ENCODE assay signal across 8 cellular contexts in genomic region chr12:57765003-57765697, GRCh38. TPM values are rescaled to one million over a fixed set of nuclear protein-coding genes. Genes with fewer than 3 reads are reported as not detected.
DNase-seq lines count a peak whose midpoint lies in the region; ATAC-seq and TF ChIP-seq lines count a peak whose summit lies in the region.

No MANE protein-coding gene starts in this region.

- H3K4me3 ChIP-seq in CD4-positive, alpha-beta memory T cell (ENCODE audit: low read length in 2 of 2), result peak overlapping the region; percentile 37 to 60
- H3K4me3 ChIP-seq in KMS-11 (IDR thresholded peaks at IDR 0.05; ENCODE audit: insufficient read depth, low read depth, low read length) (no peak overlapping the region), esophagus muscularis mucosa (peak overlapping the region; percentile 41 to 60 (median 46)), neutrophil (ENCODE audit: low read depth in 1 of 2, low read length in 1 of 2) (peak overlapping the region; percentile 26 to 47)

- intact Hi-C loops in CD4-positive, alpha-beta memory T cell (cut with micrococcal nuclease), result loop anchor here (1.0 to 2.0 kb wide), 2 partner anchors 9 to 140 kb away; no protein-coding TSS in a partner anchor
- intact Hi-C loops in esophagus muscularis mucosa (cut with DNase I), result no loop called here

- H3K36me3 ChIP-seq in CD4-positive, alpha-beta memory T cell (ENCODE audit: insufficient read depth, low read length), result no peaks in the 10 kb centered on the region
- H3K36me3 ChIP-seq in KMS-11 (ENCODE audit: insufficient read depth) (no peaks in the 10 kb centered on the region), esophagus muscularis mucosa (peaks cover 0 to 27% (median 19%) of the 10 kb centered on the region in 4 donors), neutrophil (no peaks in the 10 kb centered on the region)

- H2AFZ ChIP-seq in KMS-11 (ENCODE audit: low read depth), result peak overlapping the region; percentile 83

- peak overlapping the region in 6 of 7 donors; percentile 23 to 74 (median 34) for H3K27ac Mint-ChIP-seq in CD4-positive, alpha-beta memory T cell

- peak overlapping the region; percentile 55 for H3K9ac ChIP-seq in KMS-11

- CTCF ChIA-PET in CD4-positive, alpha-beta memory T cell (lab: Charles Lee; ENCODE audit: partially characterized antibody), result interaction anchor here (0.9 to 3.6 kb wide), 11 partner anchors 8 to 141 kb away, joined by 3 to 36 read pairs (median 6); partner anchors contain the start of gene TSFM

- TF ChIP-seq POLR2A in esophagus muscularis mucosa (IDR thresholded peaks at IDR 0.05; ENCODE audit: low read depth), result no peak

- TF ChIP-seq CTCF in KMS-11 (conservative IDR thresholded peaks at IDR 0.05; ENCODE audit: low read depth, low read length) (peak; percentile 59), esophagus muscularis mucosa (IDR thresholded peaks at IDR 0.05) (peak in 1 of 3 experiments; percentile 4), neutrophil (IDR thresholded peaks at IDR 0.05) (no peak)

- H3K4me3 Mint-ChIP-seq in CD4-positive, alpha-beta memory T cell, result peak overlapping the region; percentile 85 to 94 (median 88)

- DNase-seq in CD4-positive, alpha-beta memory T cell, result peak in 4 of 5 donors; percentile 39 to 51 (median 48)
- DNase-seq in activated CD8-positive, alpha-beta memory T cell treated with anti-CD3 and anti-CD28 coated beads for 24 hours, result peak; percentile 84
- no peak for DNase-seq in esophagus muscularis mucosa (ENCODE audit: extremely low spot score)
- DNase-seq in NOMO-1 treated with DMSO at 0.1 percent for 48 hours (lab: John Stamatoyannopoulos, UW; ENCODE audit: unreplicated experiment), result no peak
- no peak for DNase-seq in NCI-H1105 treated with DMSO at 0.1 percent for 48 hours (lab: John Stamatoyannopoulos, UW)

- ATAC-seq in GM19455 (IDR thresholded peaks at IDR 0.05; ENCODE audit: unreplicated experiment), result peak; percentile 62

- H3K27ac ChIP-seq in CD4-positive, alpha-beta memory T cell (ENCODE audit: low read depth, low read length), result peak overlapping the region; percentile 26
- 0 out of 2 replicates have a peak overlapping the region, but pooled peaks have one; percentile 4 for H3K27ac ChIP-seq in KMS-11
- no peak overlapping the region for H3K27ac ChIP-seq in esophagus muscularis mucosa (replicated peaks in 1 of 4)
- no peak overlapping the region for H3K27ac ChIP-seq in neutrophil

- H3K27me3 ChIP-seq in CD4-positive, alpha-beta memory T cell (ENCODE audit: insufficient read depth, low read length), result peaks cover 19% of the 10 kb centered on the region
- H3K27me3 ChIP-seq in KMS-11 (ENCODE audit: insufficient read depth, low read depth) (peaks cover 18% of the 10 kb centered on the region), esophagus muscularis mucosa (peaks cover 0 to 60% (median 36%) of the 10 kb centered on the region in 4 donors), neutrophil (peaks cover 73% of the 10 kb centered on the region)

- H3K4me1 Mint-ChIP-seq in CD4-positive, alpha-beta memory T cell, result peaks cover 8 to 47% (median 23%) of the 10 kb centered on the region in 4 donors

- WGBS in esophagus muscularis mucosa, result 4% methylated on average over 22 of the region's 60 CpGs

- H3K9me3 Mint-ChIP-seq in CD4-positive, alpha-beta memory T cell, result peaks cover 0 to 2% (median 0%) of the 10 kb centered on the region in 8 donors

- H3K4me1 ChIP-seq in CD4-positive, alpha-beta memory T cell (ENCODE audit: insufficient read depth, low read length), result peaks cover 30% of the 10 kb centered on the region
- H3K4me1 ChIP-seq in KMS-11 (ENCODE audit: low read depth, poor library complexity, severe bottlenecking) (peaks cover 6% of the 10 kb centered on the region), esophagus muscularis mucosa (peaks cover 25 to 34% (median 29%) of the 10 kb centered on the region in 4 donors), neutrophil (ENCODE audit: control insufficient read depth in 1 of 2, insufficient read depth in 1 of 2, low read depth in 1 of 2, low read length in 1 of 2) (peaks cover 27 to 28% of the 10 kb centered on the region in 2 experiments)

- TF ChIP-seq EP300 in esophagus muscularis mucosa (IDR thresholded peaks at IDR 0.05), result no peak

- POLR2A ChIA-PET in CD4-positive, alpha-beta memory T cell (lab: Charles Lee; ENCODE audit: partially characterized antibody), result interaction anchor here (1.3 to 4.3 kb wide), 4 partner anchors 9 to 21 kb away, joined by 5 to 45 read pairs (median 16); partner anchors contain the start of genes TSFM and TSPAN31

- peak overlapping the region; percentile 73 for H3K4me2 ChIP-seq in KMS-11

- H3K79me2 ChIP-seq in KMS-11 (ENCODE audit: insufficient read depth, low read depth), result no peaks in the 10 kb centered on the region

- H4K20me1 ChIP-seq in KMS-11 (ENCODE audit: insufficient read depth), result no peaks in the 10 kb centered on the region

- no peaks in the 10 kb centered on the region for H3K9me3 ChIP-seq in CD4-positive, alpha-beta memory T cell (ENCODE audit: control insufficient read depth in 1 of 2, low read length in 2 of 2)
- H3K9me3 ChIP-seq in esophagus muscularis mucosa (no peaks in the 10 kb centered on the region), neutrophil (no peaks in the 10 kb centered on the region)

- peaks cover 11 to 16% of the 10 kb centered on the region in 2 donors for H3K36me3 Mint-ChIP-seq in CD4-positive, alpha-beta memory T cell

- peaks cover 6 to 13% of the 10 kb centered on the region in 2 donors for H3K27me3 Mint-ChIP-seq in CD4-positive, alpha-beta memory T cell

RNA-seq across cellular contexts. Expression of gene CYP27B1, which starts 1.7 kb away (rescaled TPM):
- total RNA-seq in CD4-positive, alpha-beta memory T cell, result 1 to 10 TPM in 1 of 2 experiments, under 1 TPM in 1; 0.64 to 1.4 TPM
- polyA plus RNA-seq in CD4-positive, alpha-beta memory T cell, result under 1 TPM; 0.55 to 0.93 TPM
- total RNA-seq in esophagus muscularis mucosa, result under 1 TPM in 2 of 4 donors, not detected in 2; 0.32 to 0.66 TPM

RNA-seq across cellular contexts. Expression of gene METTL1, which starts 6.8 kb away (rescaled TPM):
- 10 to 100 TPM in 1 of 2 experiments, 1 to 10 TPM in 1; 9.9 to 10.9 TPM for total RNA-seq in CD4-positive, alpha-beta memory T cell
- polyA plus RNA-seq in CD4-positive, alpha-beta memory T cell, result 10 to 100 TPM; 16.3 to 19.1 TPM
- total RNA-seq in esophagus muscularis mucosa, result 1 to 10 TPM; 4.2 to 9.8 (median 5.7) TPM

RNA-seq across cellular contexts. Expression of gene EEF1AKMT3, which starts 7.3 kb away (rescaled TPM):
- 1 to 10 TPM; 3.1 to 4.9 TPM for total RNA-seq in CD4-positive, alpha-beta memory T cell
- polyA plus RNA-seq in CD4-positive, alpha-beta memory T cell, result 10 to 100 TPM in 1 of 2 donors, 1 to 10 TPM in 1; 5.3 to 12.4 TPM
- 10 to 100 TPM in 2 of 4 donors, 1 to 10 TPM in 2; 6.6 to 13.2 (median 10.0) TPM for total RNA-seq in esophagus muscularis mucosa

RNA-seq across cellular contexts. Expression of gene MARCHF9, which starts 10.2 kb away (rescaled TPM):
- total RNA-seq in CD4-positive, alpha-beta memory T cell, result 10 to 100 TPM; 58.0 to 62.8 TPM
- polyA plus RNA-seq in CD4-positive, alpha-beta memory T cell, result 1 to 10 TPM; 3.7 to 8.9 TPM
- total RNA-seq in esophagus muscularis mucosa, result 10 to 100 TPM in 2 of 4 donors, 1 to 10 TPM in 2; 5.6 to 16.9 (median 10.7) TPM

RNA-seq across cellular contexts. Expression of gene CDK4, which starts 13.0 kb away (rescaled TPM):
- 10 to 100 TPM; 44.4 to 48.3 TPM for total RNA-seq in CD4-positive, alpha-beta memory T cell
- 10 to 100 TPM; 85.0 to 99.7 TPM for polyA plus RNA-seq in CD4-positive, alpha-beta memory T cell
- 10 to 100 TPM; 43.6 to 85.7 (median 71.3) TPM for total RNA-seq in esophagus muscularis mucosa

Comparison
In these comparisons a context has a peak if more than half of its experiments do, and no peak if none do; other contexts are left out.
1. DNase-seq: peak in CD4-positive, alpha-beta memory T cell (4 of 5) and activated CD8-positive, alpha-beta memory T cell treated with anti-CD3 and anti-CD28 coated beads for 24 hours (single experiment); none in esophagus muscularis mucosa (single experiment), NOMO-1 treated with DMSO at 0.1 percent for 48 hours (single experiment) and NCI-H1105 treated with DMSO at 0.1 percent for 48 hours (single experiment).
2. H3K27ac ChIP-seq: peak in CD4-positive, alpha-beta memory T cell (single experiment) and KMS-11 (single experiment); none in esophagus muscularis mucosa (0 of 4) and neutrophil (single experiment).